ENCODE assay signal across 9 cellular contexts in the genomic region with DNA sequence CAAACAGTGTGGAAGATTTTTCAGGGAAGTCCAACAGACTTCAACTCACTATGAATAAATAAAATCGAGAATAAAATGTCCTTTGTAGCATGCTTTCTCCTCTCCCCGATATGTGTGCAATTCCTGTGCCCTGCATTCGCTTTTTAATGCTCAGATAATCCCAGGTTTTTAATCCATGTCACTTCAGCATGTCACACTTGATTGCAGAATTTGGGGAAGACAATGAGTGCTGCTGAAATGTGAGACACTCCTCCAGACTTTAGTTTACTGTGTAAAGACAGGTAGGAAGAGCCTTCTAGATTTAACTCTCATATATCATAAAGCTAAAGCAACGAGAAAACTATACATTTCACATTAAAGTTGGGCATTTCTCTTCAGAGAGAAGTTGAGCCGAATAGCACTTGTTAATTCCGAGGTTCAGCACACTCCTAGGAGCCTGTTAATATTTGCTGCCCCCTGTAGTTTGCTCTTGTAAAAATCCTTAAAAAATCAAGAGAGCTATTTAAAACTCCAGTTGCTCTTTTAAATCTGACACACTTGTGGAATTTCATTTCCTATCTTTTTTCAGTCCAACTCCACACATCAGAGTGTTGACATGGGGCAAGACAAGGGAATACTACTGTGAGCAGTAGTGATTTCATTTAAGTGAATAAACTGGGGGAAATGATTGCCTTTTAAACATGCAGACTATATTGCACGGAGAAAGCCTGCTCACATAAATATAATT.
DNase-seq lines count a peak whose midpoint lies in the region; ATAC-seq and TF ChIP-seq lines count a peak whose summit lies in the region.
"Had no signal": no experiment of that assay in that cellular context is flagged by ENCODE, and none has a peak within 500 bp of the region (broad histone marks: within the 10 kb centered on the region; RNA-seq: fewer than 3 reads in every experiment).

No MANE protein-coding gene starts in this region.

- peak; percentile 79 for TF ChIP-seq CTCF in C4-2B (conservative IDR thresholded peaks at IDR 0.05)
- peak; percentile 28; the same call in 1 of the 2 replicates for TF ChIP-seq CTCF in IMR-90 (conservative IDR thresholded peaks at IDR 0.05; ENCODE audit: low read depth, low read length)
- peak in 4 of 6 experiments; percentile 40 to 80 (median 73) for TF ChIP-seq CTCF in Peyer's patch (IDR thresholded peaks at IDR 0.05)
- peak; percentile 38 to 68 (median 63) for TF ChIP-seq CTCF in ovary (IDR thresholded peaks at IDR 0.05)

- POLR2A ChIA-PET in IMR-90 (lab: Charles Lee; ENCODE audit: unreplicated experiment) = no interaction called here

- no TSS peak for BruUV-seq in IMR-90 (replicated peaks; lab: Mats Ljungman, UMichigan)

- no peak overlapping the region for H2BK15ac ChIP-seq in IMR-90 (ENCODE audit: low read depth, low read length)

- no peak overlapping the region for H3K9ac ChIP-seq in IMR-90 (ENCODE audit: low read depth, low read length)

- TF ChIP-seq RAD21 in IMR-90 (IDR thresholded peaks at IDR 0.05; ENCODE audit: low read length) = peak; percentile 24; the same call in 1 of the 2 replicates

- TF ChIP-seq EP300 in ovary (IDR thresholded peaks at IDR 0.05) = no peak

- WGBS in IMR-90 (ENCODE audit: extremely low coverage in 2 of 2, insufficient read length in 1 of 2), 2 experiments = no CpG with 5 or more reads among the region's 7 CpGs
- 13 to 18% (median 14%) methylated on average over 7 of the region's 7 CpGs for WGBS in ovary, 3 donors

- no peak overlapping the region for H3K27ac Mint-ChIP-seq in stimulated activated effector memory CD8-positive, alpha-beta T cell treated with anti-CD3 and anti-CD28 coated beads, Interleukin-12 subunit alpha, Interleukin-12 subunit beta, amount 100 ng/mL, for 72 hours

- no peak overlapping the region for H2BK5ac ChIP-seq in IMR-90 (ENCODE audit: low read depth, low read length, poor library complexity, severe bottlenecking)

- no peaks in the 10 kb centered on the region for H3K9me1 ChIP-seq in IMR-90 (ENCODE audit: insufficient read depth, low read length)

- H3K56ac ChIP-seq in IMR-90 (ENCODE audit: extremely low read depth, insufficient read depth, low read length) = no peak overlapping the region

- H2AK5ac ChIP-seq in IMR-90 (ENCODE audit: low read depth, low read length) = no peak overlapping the region

- no peaks in the 10 kb centered on the region for H3K27me3 ChIP-seq in IMR-90 (ENCODE audit: control insufficient read depth, insufficient read depth, low read length)
- no peaks in the 10 kb centered on the region for H3K27me3 ChIP-seq in Peyer's patch
- H3K27me3 ChIP-seq in ovary = no peaks in the 10 kb centered on the region

- no peak overlapping the region for H3K14ac ChIP-seq in IMR-90 (replicated peaks; ENCODE audit: low read depth, low read length)

- H3K4me3 Mint-ChIP-seq in stimulated activated effector memory CD8-positive, alpha-beta T cell treated with anti-CD3 and anti-CD28 coated beads, Interleukin-12 subunit alpha, Interleukin-12 subunit beta, amount 100 ng/mL, for 72 hours = no peak overlapping the region
- H3K4me3 Mint-ChIP-seq: central memory CD8-positive, alpha-beta T cell had no signal

- no peak overlapping the region for H2BK120ac ChIP-seq in IMR-90 (ENCODE audit: low read depth, low read length)

- no peak overlapping the region for H4K8ac ChIP-seq in IMR-90 (ENCODE audit: low read depth in 2 of 2, low read length in 2 of 2)

- no peaks in the 10 kb centered on the region for H3K4me1 Mint-ChIP-seq in stimulated activated effector memory CD8-positive, alpha-beta T cell treated with anti-CD3 and anti-CD28 coated beads, Interleukin-12 subunit alpha, Interleukin-12 subunit beta, amount 100 ng/mL, for 72 hours
- H3K4me1 Mint-ChIP-seq: central memory CD8-positive, alpha-beta T cell had no signal

- intact Hi-C loops in IMR-90 (cut with micrococcal nuclease) = loop anchor here (2.0 to 5.0 kb wide), 3 partner anchors 408 to 1325 kb away; no protein-coding TSS in a partner anchor
- intact Hi-C loops in ovary (cut with DNase I) = loop anchor here in 1 of 4 donors (10.0 kb wide), 1 partner anchor 411 kb away; no protein-coding TSS in a partner anchor

- dilution Hi-C loops in IMR-90 (cut with HindIII; ENCODE audit: low sequenced_read_pairs, unreplicated experiment) = no loop called here

- H2AFZ ChIP-seq in IMR-90 (replicated peaks; ENCODE audit: low read length, poor library complexity) = no peak overlapping the region

- peak; percentile 67; the same call in 1 of the 2 replicates for ATAC-seq in IMR-90 (ENCODE audit: low read depth)
- no peak for ATAC-seq in stimulated activated effector memory CD8-positive, alpha-beta T cell treated with anti-CD3 and anti-CD28 coated beads, Interleukin-12 subunit alpha, Interleukin-12 subunit beta, amount 100 ng/mL, for 72 hours
- no peak for ATAC-seq in GM18867 (IDR thresholded peaks at IDR 0.05; ENCODE audit: unreplicated experiment)
- ATAC-seq in HG02870 (IDR thresholded peaks at IDR 0.05; ENCODE audit: unreplicated experiment) = no peak

- no peak overlapping the region for H3K27ac ChIP-seq in C4-2B
- no peak overlapping the region for H3K27ac ChIP-seq in IMR-90 (ENCODE audit: insufficient read depth, low read length)
- H3K27ac ChIP-seq in Peyer's patch = no peak overlapping the region
- H3K27ac ChIP-seq in ovary = no peak overlapping the region

- no peaks in the 10 kb centered on the region for H3K9me3 ChIP-seq in IMR-90 (ENCODE audit: control insufficient read depth, insufficient read depth, low read length)
- H3K9me3 ChIP-seq in Peyer's patch = no peaks in the 10 kb centered on the region
- no peaks in the 10 kb centered on the region for H3K9me3 ChIP-seq in ovary

- no peak for TF ChIP-seq POLR2A in IMR-90 (IDR thresholded peaks at IDR 0.05; ENCODE audit: low read depth, low read length)
- no peak for TF ChIP-seq POLR2A in Peyer's patch (IDR thresholded peaks at IDR 0.05)
- no peak for TF ChIP-seq POLR2A in ovary (IDR thresholded peaks at IDR 0.05)

- no peak overlapping the region for H2AK9ac ChIP-seq in IMR-90 (replicated peaks; ENCODE audit: low read depth, low read length, poor library complexity)

- H3K36me3 Mint-ChIP-seq in stimulated activated effector memory CD8-positive, alpha-beta T cell treated with anti-CD3 and anti-CD28 coated beads, Interleukin-12 subunit alpha, Interleukin-12 subunit beta, amount 100 ng/mL, for 72 hours = no peaks in the 10 kb centered on the region

- H3K9me3 Mint-ChIP-seq in stimulated activated effector memory CD8-positive, alpha-beta T cell treated with anti-CD3 and anti-CD28 coated beads, Interleukin-12 subunit alpha, Interleukin-12 subunit beta, amount 100 ng/mL, for 72 hours = no peaks in the 10 kb centered on the region

- H4K91ac ChIP-seq in IMR-90 (ENCODE audit: insufficient read depth, low read depth, low read length) = no peak overlapping the region

- H3K79me1 ChIP-seq in IMR-90 (ENCODE audit: low read depth in 1 of 2, low read length in 2 of 2) = no peaks in the 10 kb centered on the region

- H4K20me1 ChIP-seq in IMR-90 (ENCODE audit: insufficient read depth, low read length) = no peaks in the 10 kb centered on the region

- CTCF ChIA-PET in IMR-90 (lab: Yijun Ruan, JAX) = interaction anchor here (0.8 to 1.4 kb wide), 2 partner anchors 10 to 12 kb away, joined by 3 to 4 read pairs; no protein-coding TSS in a partner anchor

- no peak overlapping the region for H3K18ac ChIP-seq in IMR-90 (ENCODE audit: low read depth, low read length)

- no peak overlapping the region for H4K5ac ChIP-seq in IMR-90 (ENCODE audit: low read depth, low read length)

- H3K36me3 ChIP-seq in IMR-90 (ENCODE audit: control insufficient read depth, insufficient read depth, low read length) = no peaks in the 10 kb centered on the region
- H3K36me3 ChIP-seq in Peyer's patch = no peaks in the 10 kb centered on the region
- H3K36me3 ChIP-seq in ovary = no peaks in the 10 kb centered on the region

- DNase-seq in IMR-90 = peak; percentile 16
- no peak for DNase-seq in Peyer's patch
- peak; percentile 74 for DNase-seq in fibroblast of peridontal ligament (ENCODE audit: extremely low read depth)
- no peak for DNase-seq in ovary
- no peak for DNase-seq in stimulated activated effector memory CD8-positive, alpha-beta T cell treated with anti-CD3 and anti-CD28 coated beads, Interleukin-12 subunit alpha, Interleukin-12 subunit beta, amount 100 ng/mL, for 72 hours (ENCODE audit: low spot score in 2 of 2)

- H3K4me3 ChIP-seq in IMR-90 (ENCODE audit: insufficient read depth, low read depth, low read length) = no peak overlapping the region
- no peak overlapping the region for H3K4me3 ChIP-seq in Peyer's patch
- no peak overlapping the region for H3K4me3 ChIP-seq in ovary

- H3K23ac ChIP-seq in IMR-90 (ENCODE audit: low read depth, low read length) = no peak overlapping the region

- H2BK20ac ChIP-seq in IMR-90 (ENCODE audit: low read depth, low read length) = no peak overlapping the region

- H3K4me1 ChIP-seq in IMR-90 (ENCODE audit: control insufficient read depth, insufficient read depth, low read length) (no peaks in the 10 kb centered on the region), Peyer's patch (no peaks in the 10 kb centered on the region), ovary (ENCODE audit: insufficient read depth) (peaks cover 1% of the 10 kb centered on the region)

- in situ Hi-C loops in IMR-90 (cut with MboI; ENCODE audit: low sequenced_read_pairs) = no loop called here

- H3K4ac ChIP-seq in IMR-90 (ENCODE audit: low read depth, low read length) = no peak overlapping the region

- H3K4me2 ChIP-seq in IMR-90 (ENCODE audit: low read depth, low read length) = no peak overlapping the region

TF ChIP-seq in IMR-90, 13 proteins besides CTCF, POLR2A, EP300 and RAD21:
- no peak for TF ChIP-seq CHD1 (IDR thresholded peaks at IDR 0.05; ENCODE audit: low read depth, low read length)
- TF ChIP-seq MXI1 (IDR thresholded peaks at IDR 0.05; ENCODE audit: borderline replicate concordance, low read depth, low read length) = no peak
- TF ChIP-seq CEBPB (IDR thresholded peaks at IDR 0.05; ENCODE audit: low read depth, low read length) = no peak
- no peak for TF ChIP-seq MAZ (IDR thresholded peaks at IDR 0.05; ENCODE audit: borderline replicate concordance, low read depth, low read length)
- no peak for TF ChIP-seq NFE2L2 (IDR thresholded peaks at IDR 0.05; ENCODE audit: low read depth, low read length)
- no peak for TF ChIP-seq BHLHE40 (IDR thresholded peaks at IDR 0.05; ENCODE audit: low read depth, low read length)
- TF ChIP-seq RFX5 (IDR thresholded peaks at IDR 0.05; ENCODE audit: low read depth, low read length) = no peak

Comparison
In these comparisons a context has a peak if more than half of its experiments do, and no peak if none do; other contexts are left out.
1. CTCF ChIP-seq: peak in every context shown above with its lines; median percentile 79 in C4-2B; 73 in Peyer's patch; 63 in ovary; 28 in IMR-90.
2. DNase-seq: peak in IMR-90 (single experiment) and fibroblast of peridontal ligament (single experiment); none in Peyer's patch (0 of 3), ovary (0 of 5) and stimulated activated effector memory CD8-positive, alpha-beta T cell treated with anti-CD3 and anti-CD28 coated beads, Interleukin-12 subunit alpha, Interleukin-12 subunit beta, amount 100 ng/mL, for 72 hours (0 of 2).